14 cellular contexts compared by ENCODE assay signal in the genomic region with DNA sequence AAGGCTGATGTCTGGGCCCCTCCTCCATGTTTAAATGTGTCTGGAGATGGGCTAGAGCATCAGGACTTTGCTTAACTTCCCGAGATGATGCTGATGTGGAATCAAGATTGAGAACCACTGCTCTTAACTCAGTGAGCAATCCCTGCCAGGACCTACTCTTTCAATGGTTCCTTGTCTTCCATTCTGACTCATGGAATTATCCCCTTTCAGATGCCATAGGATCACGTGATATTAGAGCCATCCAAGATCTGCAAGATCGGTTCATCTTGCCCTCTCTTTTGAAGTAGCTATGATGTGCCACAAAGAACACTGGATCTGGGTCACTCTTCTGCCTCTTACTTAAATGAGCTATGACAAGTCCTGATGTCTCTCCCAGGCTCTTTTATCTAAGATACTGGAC.
DNase-seq lines count a peak whose midpoint lies in the region; TF ChIP-seq lines count a peak whose summit lies in the region.
"Had no signal": no experiment of that assay in that cellular context is flagged by ENCODE, and none has a peak within 500 bp of the region (broad histone marks: within the 10 kb centered on the region; RNA-seq: fewer than 3 reads in every experiment).

No MANE protein-coding gene starts in this region.

- no peaks in the 10 kb centered on the region for H3K9me3 ChIP-seq in Caco-2
- H3K9me3 ChIP-seq: HAP-1 had no signal

- intact Hi-C loops in Caco-2 (cut with micrococcal nuclease; ENCODE audit: unreplicated experiment): no loop called here

- POLR2A ChIA-PET in Caco-2 (lab: Charles Lee): no interaction called here

- H3K4me3 ChIP-seq in fibroblast of mammary gland (ENCODE audit: control insufficient read depth, low read depth, low read length): no peak overlapping the region
- no peak overlapping the region for H3K4me3 ChIP-seq in Caco-2 (ENCODE audit: low read depth, low read length)
- H3K4me3 ChIP-seq: HAP-1 had no signal

- H3K9me3 Mint-ChIP-seq in Caco-2 (ENCODE audit: unreplicated experiment): no peaks in the 10 kb centered on the region
- H3K9me3 Mint-ChIP-seq: CD8-positive, alpha-beta T cell; HFFc6 had no signal

- BruUV-seq in Caco-2 (replicated peaks; lab: Mats Ljungman, UMichigan): no TSS peak

- H3K4me1 ChIP-seq in Caco-2: no peaks in the 10 kb centered on the region

- H3K27me3 Mint-ChIP-seq in Caco-2 (ENCODE audit: insufficient read depth, unreplicated experiment): peaks cover 5% of the 10 kb centered on the region

- DNase-seq in COLO829 (ENCODE audit: low spot score) (peak; percentile 60), RPMI7951 (ENCODE audit: low read depth) (peak; percentile 1), fibroblast of mammary gland (ENCODE audit: low read depth) (peak; percentile 0), Caco-2 (no peak), hepatic stellate cell (ENCODE audit: low spot score) (no peak), DMS79 treated with DMSO at 0.1 percent for 48 hours (lab: John Stamatoyannopoulos, UW) (no peak)
- DNase-seq: Calu3; CD4-positive, CD25-positive, alpha-beta regulatory T cell; CD8-positive, alpha-beta T cell; DMS53; DND-41; GOT3; HFFc6 had no signal

- no peak overlapping the region for H3K4me3 Mint-ChIP-seq in Caco-2 (ENCODE audit: unreplicated experiment)
- H3K4me3 Mint-ChIP-seq: CD4-positive, CD25-positive, alpha-beta regulatory T cell; CD8-positive, alpha-beta T cell; HFFc6 had no signal

- no peaks in the 10 kb centered on the region for H3K4me1 Mint-ChIP-seq in Caco-2 (ENCODE audit: low read depth, unreplicated experiment)
- H3K4me1 Mint-ChIP-seq: CD4-positive, CD25-positive, alpha-beta regulatory T cell had no signal

- no peak overlapping the region for H3K27ac Mint-ChIP-seq in Caco-2 (ENCODE audit: unreplicated experiment)
- H3K27ac Mint-ChIP-seq: CD4-positive, CD25-positive, alpha-beta regulatory T cell; CD8-positive, alpha-beta T cell; HFFc6 had no signal

- TF ChIP-seq CTCF in fibroblast of mammary gland (conservative IDR thresholded peaks at IDR 0.05; ENCODE audit: control insufficient read depth, insufficient read depth, low read depth, low read length): no peak
- no peak for TF ChIP-seq CTCF in Caco-2 (IDR thresholded peaks at IDR 0.05; ENCODE audit: insufficient read depth in 1 of 2, low read depth in 1 of 2, low read length in 1 of 2, severe bottlenecking in 1 of 2, unreplicated experiment in 1 of 2)

- H3K27me3 ChIP-seq in Caco-2 (replicated peaks; ENCODE audit: control insufficient read depth, insufficient read depth, low read length): no peaks in the 10 kb centered on the region

- H3K36me3 ChIP-seq in Caco-2 (ENCODE audit: control insufficient read depth, insufficient read depth, low read length): no peaks in the 10 kb centered on the region
- H3K36me3 ChIP-seq: HAP-1 had no signal

- CTCF ChIA-PET in Caco-2 (lab: Charles Lee): no interaction called here

- H3K36me3 Mint-ChIP-seq in Caco-2 (ENCODE audit: insufficient read depth, unreplicated experiment): no peaks in the 10 kb centered on the region
- H3K36me3 Mint-ChIP-seq: CD4-positive, CD25-positive, alpha-beta regulatory T cell; CD8-positive, alpha-beta T cell had no signal

Comparison
In these comparisons a context has a peak if more than half of its experiments do, and no peak if none do; other contexts are left out.
1. DNase-seq: peak in COLO829 (single experiment), RPMI7951 (single experiment) and fibroblast of mammary gland (single experiment); none in Caco-2 (0 of 2), hepatic stellate cell (single experiment) and DMS79 treated with DMSO at 0.1 percent for 48 hours (single experiment).